Comparison of ENCODE assay signal across 1 cellular context in genomic region chr17:2786176-2786881, GRCh38.
TF ChIP-seq lines count a peak whose summit lies in the region.

No MANE protein-coding gene starts in this region.

TF ChIP-seq in SK-N-SH, 30 proteins besides CTCF, POLR2A, EP300 and RAD21 (continued from another document):
- TF ChIP-seq ZBTB33 (IDR thresholded peaks at IDR 0.05; ENCODE audit: borderline replicate concordance, low read depth): no peak
- 0 out of 2 replicates have a peak, but pooled peaks have one; percentile 50 for TF ChIP-seq RFX5 (IDR thresholded peaks at IDR 0.05; ENCODE audit: low read length)
- no peak; the same call in 1 of the 2 replicates for TF ChIP-seq MAX (IDR thresholded peaks at IDR 0.05; ENCODE audit: low read depth)
- peak; percentile 70 for TF ChIP-seq SMC3 (IDR thresholded peaks at IDR 0.05; ENCODE audit: low read depth, low read length)
- TF ChIP-seq GATA2 (CRISPR knock-in tag; IDR thresholded peaks at IDR 0.05): peak; percentile 60
- no peak for TF ChIP-seq NFIC (IDR thresholded peaks at IDR 0.05; ENCODE audit: borderline replicate concordance)
- 0 out of 2 replicates have a peak, but pooled peaks have one; percentile 32 for TF ChIP-seq FOXJ3 (CRISPR knock-in tag; IDR thresholded peaks at IDR 0.05)
- no peak for TF ChIP-seq IRF3 (IDR thresholded peaks at IDR 0.05; ENCODE audit: low read depth, low read length)
- TF ChIP-seq MXI1 (IDR thresholded peaks at IDR 0.05; ENCODE audit: low read depth, low read length): peak; percentile 53; the same call in 1 of the 2 replicates
- TF ChIP-seq USF1 (IDR thresholded peaks at IDR 0.05; ENCODE audit: borderline replicate concordance, low read depth): no peak
- no peak for TF ChIP-seq GABPA (IDR thresholded peaks at IDR 0.05; ENCODE audit: low read depth)
- peak; percentile 8; the same call in 1 of the 2 replicates for TF ChIP-seq ELF1 (IDR thresholded peaks at IDR 0.05)
- TF ChIP-seq JUND (IDR thresholded peaks at IDR 0.05): no peak
- TF ChIP-seq FOSL2 (IDR thresholded peaks at IDR 0.05; ENCODE audit: borderline replicate concordance, low read depth): no peak
- TF ChIP-seq TAF1 (IDR thresholded peaks at IDR 0.05; ENCODE audit: borderline replicate concordance, low read depth, low read length): no peak; the same call in 1 of the 2 replicates
- no peak for TF ChIP-seq NRF1 (IDR thresholded peaks at IDR 0.05; ENCODE audit: low read depth, low read length)
- TF ChIP-seq POLR2AphosphoS5 (IDR thresholded peaks at IDR 0.05; ENCODE audit: low read depth, low read length): no peak
- peak; percentile 43; the same call in 1 of the 2 replicates for TF ChIP-seq SIN3A (IDR thresholded peaks at IDR 0.05; ENCODE audit: borderline replicate concordance, low read depth, low read length)
- TF ChIP-seq REST (IDR thresholded peaks at IDR 0.05; ENCODE audit: low read depth, low read length): no peak
